In the genomic region with DNA sequence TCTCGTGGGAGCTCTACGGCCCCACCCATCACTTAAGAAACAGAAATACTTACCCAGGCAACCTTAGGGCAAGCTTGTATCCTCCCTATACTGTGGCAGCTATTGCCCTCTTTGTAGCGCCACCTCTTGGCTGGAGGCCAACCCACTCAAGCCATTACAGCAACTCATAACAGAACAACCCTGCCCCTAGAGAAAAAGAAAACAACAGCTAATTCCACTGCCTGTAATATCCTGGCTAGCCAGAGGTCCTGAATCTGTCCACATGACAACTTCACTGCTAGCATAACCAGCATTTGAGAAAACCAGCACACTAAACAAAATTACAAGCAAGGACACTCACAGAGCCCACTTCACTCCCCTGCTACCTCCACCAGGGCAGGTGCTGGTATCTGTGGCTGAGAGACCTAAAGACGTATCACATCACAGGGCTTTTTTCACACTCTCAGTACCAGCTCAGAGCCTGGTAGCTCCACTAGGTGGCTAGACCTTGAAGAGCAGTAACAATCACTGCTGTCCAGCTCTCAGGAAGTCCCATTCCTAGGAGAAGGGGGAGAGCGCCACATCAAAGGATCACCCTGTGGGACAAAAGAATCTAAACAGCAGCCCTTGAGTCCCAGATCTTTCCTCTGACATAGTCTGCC, we compare ENCODE assay signal across 8 cellular contexts. TPM values are rescaled to one million over a fixed set of nuclear protein-coding genes. Genes with fewer than 3 reads are reported as not detected.
DNase-seq lines count a peak whose midpoint lies in the region; TF ChIP-seq lines count a peak whose summit lies in the region.

No MANE protein-coding gene starts in this region.

- intact Hi-C loops in activated CD4-positive, alpha-beta T cell treated with anti-CD3 and anti-CD28 coated beads, Interleukin-2, amount 10 ng/mL, durations not matched to agents 24 days and 14 days (cut with micrococcal nuclease): no loop called here
- intact Hi-C loops in stomach (cut with DNase I; ENCODE audit: low total_unique reads): no loop called here

- WGBS in stomach, 5 donors: 50 to 59% (median 54%) methylated on average over 5 of the region's 5 CpGs
- 95% methylated on average over 5 of the region's 5 CpGs for whole genome bisulfite sequencing in hepatocyte (ENCODE audit: low lambda C conversion rate, missing lambda C conversion rate)

- H3K36me3 ChIP-seq in stomach: peaks cover 0 to 37% (median 34%) of the 10 kb centered on the region in 4 donors
- H3K36me3 ChIP-seq in hepatocyte (replicated peaks; ENCODE audit: insufficient read depth, low read depth): no peaks in the 10 kb centered on the region

- H4K20me1 ChIP-seq in hepatocyte (ENCODE audit: insufficient read depth, poor library complexity, severe bottlenecking): no peaks in the 10 kb centered on the region

- TF ChIP-seq POLR2A in stomach (IDR thresholded peaks at IDR 0.05): no peak

- H3K27ac ChIP-seq in epithelial cell of prostate (no peak overlapping the region), stomach (peak overlapping the region in 2 of 5 donors; percentile 12 to 16), hepatocyte (no peak overlapping the region)

- no peak overlapping the region for H3K4me3 ChIP-seq in stomach
- H3K4me3 ChIP-seq in hepatocyte: no peak overlapping the region

- peaks cover 24% of the 10 kb centered on the region for H3K27me3 Mint-ChIP-seq in activated CD4-positive, alpha-beta T cell treated with anti-CD3 and anti-CD28 coated beads, Interleukin-2, amount 10 ng/mL, durations not matched to agents 24 days and 14 days

- H3K9me3 ChIP-seq in stomach: peaks cover 0 to 5% (median 0%) of the 10 kb centered on the region in 4 donors
- H3K9me3 ChIP-seq in hepatocyte (ENCODE audit: low read depth): no peaks in the 10 kb centered on the region

- H3K27ac Mint-ChIP-seq in activated CD4-positive, alpha-beta T cell treated with anti-CD3 and anti-CD28 coated beads, Interleukin-2, amount 10 ng/mL, durations not matched to agents 24 days and 14 days: no peak overlapping the region

- peaks cover 26% of the 10 kb centered on the region for H3K9me3 Mint-ChIP-seq in activated CD4-positive, alpha-beta T cell treated with anti-CD3 and anti-CD28 coated beads, Interleukin-2, amount 10 ng/mL, durations not matched to agents 24 days and 14 days

- peaks cover 0 to 8% (median 0%) of the 10 kb centered on the region in 4 donors for H3K4me1 ChIP-seq in stomach
- H3K4me1 ChIP-seq in hepatocyte (ENCODE audit: insufficient read depth): no peaks in the 10 kb centered on the region

- DNase-seq in activated CD4-positive, alpha-beta T cell treated with anti-CD3 and anti-CD28 coated beads, Interleukin-2, amount 10 ng/mL, durations not matched to agents 24 days and 14 days: peak; percentile 67
- no peak for DNase-seq in activated CD4-positive, alpha-beta T cell treated with anti-CD3 and anti-CD28 coated beads for 4 hours
- DNase-seq in NCI-H1105 treated with DMSO at 0.1 percent for 48 hours (lab: John Stamatoyannopoulos, UW) (peak; percentile 1), epithelial cell of prostate (ENCODE audit: low read depth, low spot score) (peak; percentile 43), stomach (peak; percentile 74), NCI-H128 (lab: John Stamatoyannopoulos, UW; ENCODE audit: unreplicated experiment) (no peak), NCI-H1694 treated with DMSO at 0.1 percent for 48 hours (lab: John Stamatoyannopoulos, UW) (no peak), hepatocyte (ENCODE audit: low spot score) (no peak)

- no peak for TF ChIP-seq EP300 in stomach (IDR thresholded peaks at IDR 0.05)

- no peak overlapping the region for H3K4me2 ChIP-seq in hepatocyte

- H3K79me2 ChIP-seq in hepatocyte: no peaks in the 10 kb centered on the region

- H3K4me1 Mint-ChIP-seq in activated CD4-positive, alpha-beta T cell treated with anti-CD3 and anti-CD28 coated beads, Interleukin-2, amount 10 ng/mL, durations not matched to agents 24 days and 14 days: peaks cover 12% of the 10 kb centered on the region

- H3K4me3 Mint-ChIP-seq in activated CD4-positive, alpha-beta T cell treated with anti-CD3 and anti-CD28 coated beads, Interleukin-2, amount 10 ng/mL, durations not matched to agents 24 days and 14 days: no peak overlapping the region

- H3K9me2 ChIP-seq in hepatocyte (replicated peaks; ENCODE audit: insufficient read depth): no peaks in the 10 kb centered on the region

- H3K36me3 Mint-ChIP-seq in activated CD4-positive, alpha-beta T cell treated with anti-CD3 and anti-CD28 coated beads, Interleukin-2, amount 10 ng/mL, durations not matched to agents 24 days and 14 days (ENCODE audit: low read depth): peaks cover 55% of the 10 kb centered on the region

- peak in 1 of 7 experiments; percentile 18 for TF ChIP-seq CTCF in stomach (IDR thresholded peaks at IDR 0.05)
- no peak for TF ChIP-seq CTCF in hepatocyte (IDR thresholded peaks at IDR 0.05; ENCODE audit: poor library complexity)

- H3K27me3 ChIP-seq in stomach: no peaks in the 10 kb centered on the region
- no peaks in the 10 kb centered on the region for H3K27me3 ChIP-seq in hepatocyte

- no peak overlapping the region for H2AFZ ChIP-seq in hepatocyte

RNA-seq across cellular contexts. Expression of a gene that starts 14.5 kb away (rescaled TPM):
- 88.8 and 90.5 TPM in 2 replicates for total RNA-seq in activated CD4-positive, alpha-beta T cell treated with anti-CD3 and anti-CD28 coated beads, Interleukin-2, amount 10 ng/mL, durations not matched to agents 24 days and 14 days
- total RNA-seq in stomach (100 to 1,000 TPM in 2 of 5 donors, 10 to 100 TPM in 3; 15.1 to 125 (median 66.9) TPM), hepatocyte (25.6 and 26.6 TPM in 2 replicates)
- polyA plus RNA-seq in stomach (10 to 100 TPM; 11.4 to 25.2 (median 25.1) TPM), hepatocyte (14.2 and 17.2 TPM in 2 replicates)

RNA-seq across cellular contexts. Expression of a gene that starts 49.7 kb away (rescaled TPM):
- 8.6 and 11.5 TPM in 2 replicates for total RNA-seq in activated CD4-positive, alpha-beta T cell treated with anti-CD3 and anti-CD28 coated beads, Interleukin-2, amount 10 ng/mL, durations not matched to agents 24 days and 14 days
- total RNA-seq in stomach: 10 to 100 TPM in 4 of 5 donors, 1 to 10 TPM in 1; 8.7 to 85.8 (median 51.6) TPM
- polyA plus RNA-seq in stomach: 10 to 100 TPM in 1 of 3 donors, 1 to 10 TPM in 2; 5.0 to 22.8 (median 5.3) TPM
- 1.9 and 2.6 TPM in 2 replicates for total RNA-seq in hepatocyte
- polyA plus RNA-seq in hepatocyte: 0.90 and 1.1 TPM in 2 replicates

Comparison
In these comparisons a context has a peak if more than half of its experiments do, and no peak if none do; other contexts are left out.
1. DNase-seq: peak in activated CD4-positive, alpha-beta T cell treated with anti-CD3 and anti-CD28 coated beads, Interleukin-2, amount 10 ng/mL, durations not matched to agents 24 days and 14 days (single experiment), NCI-H1105 treated with DMSO at 0.1 percent for 48 hours (single experiment), epithelial cell of prostate (single experiment) and stomach (single experiment); none in activated CD4-positive, alpha-beta T cell treated with anti-CD3 and anti-CD28 coated beads for 4 hours (0 of 2), NCI-H128 (single experiment), NCI-H1694 treated with DMSO at 0.1 percent for 48 hours (single experiment) and hepatocyte (single experiment).